In genomic region chr7:26147030-26147429, GRCh38 we compare ENCODE assay signal across 26 cellular contexts. TPM values are rescaled to one million over a fixed set of nuclear protein-coding genes. Genes with fewer than 3 reads are reported as not detected.
A peak's percentile ranks its signal among the peaks of the same experiment; 100 is the strongest.
DNase-seq lines count a peak whose midpoint lies in the region; ATAC-seq and TF ChIP-seq lines count a peak whose summit lies in the region.
"Had no signal": no experiment of that assay in that cellular context is flagged by ENCODE, and none has a peak within 500 bp of the region (broad histone marks: within the 10 kb centered on the region; RNA-seq: fewer than 3 reads in every experiment).

No MANE protein-coding gene starts in this region.

- DNase-seq in DMS53 treated with DMSO at 0.1 percent for 48 hours (lab: John Stamatoyannopoulos, UW; ENCODE audit: unreplicated experiment), result peak; percentile 47
- peak; percentile 55 for DNase-seq in M059J (ENCODE audit: low read depth)
- DNase-seq in adipocyte (ENCODE audit: low read depth), result peak; percentile 41
- DNase-seq in lung (ENCODE audit: low spot score), result peak; percentile 71
- DNase-seq in GM10266 (ENCODE audit: extremely low spot score), result no peak
- DNase-seq in cerebellar cortex (ENCODE audit: low spot score), result no peak
- DNase-seq in NCI-H69 (lab: John Stamatoyannopoulos, UW), result no peak
- DNase-seq: activated CD4-positive, alpha-beta T cell treated with anti-CD3 and anti-CD28 coated beads, Interleukin-2, amount 10 ng/mL, durations not matched to agents 7 days and 5 days; activated CD8-positive, alpha-beta memory T cell treated with anti-CD3 and anti-CD28 coated beads, Interleukin-2, amount 10 ng/mL, durations not matched to agents 7 days and 5 days; activated naive CD4-positive, alpha-beta T cell treated with anti-CD3 and anti-CD28 coated beads, Interleukin-2, amount 10 ng/mL, durations not matched to agents 7 days and 5 days; activated T-cell treated with anti-CD3 and anti-CD28 coated beads, Interleukin-2, amount 50 U/mL, for 72 hours; anterior cingulate cortex; CD4-positive, alpha-beta T cell; central memory CD4-positive, alpha-beta T cell; dermis blood vessel endothelial cell; foreskin keratinocyte; IMR-90; left ventricle myocardium superior; NCI-H2171; NCI-H748 treated with DMSO at 0.1 percent for 48 hours; pancreas; right lobe of liver; stimulated activated naive CD8-positive, alpha-beta T cell treated with anti-CD3 and anti-CD28 coated beads, Interleukin-15, Interleukin-2, amounts not matched to agents 100 U/mL and 50 U/mL, for 24 hours had no signal

- no peak overlapping the region for H3K9ac ChIP-seq in adipocyte (ENCODE audit: low read length)

- ATAC-seq in lung (ENCODE audit: insufficient read depth, low FRiP score), result peak; percentile 42
- ATAC-seq: activated CD8-positive, alpha-beta memory T cell treated with anti-CD3 and anti-CD28 coated beads, Interleukin-2, amount 10 ng/mL, durations not matched to agents 7 days and 5 days; activated T-cell treated with anti-CD3 and anti-CD28 coated beads, Interleukin-2, amount 50 U/mL, for 72 hours; foreskin keratinocyte; GM23338; left ventricle myocardium superior; pancreas; right lobe of liver; SK-N-SH treated with all-trans-retinoic acid at 6 μM for 48 hours; stimulated activated naive CD8-positive, alpha-beta T cell treated with anti-CD3 and anti-CD28 coated beads, Interleukin-15, Interleukin-2, amounts not matched to agents 100 U/mL and 50 U/mL, for 24 hours had no signal

- TF ChIP-seq CTCF in lung (IDR thresholded peaks at IDR 0.05; ENCODE audit: control extremely low read depth, extremely low read depth) (no peak), GM10266 (IDR thresholded peaks at IDR 0.05; ENCODE audit: control insufficient read depth, insufficient read depth, low read depth, missing control alignments) (no peak)

- no peaks in the 10 kb centered on the region for H3K9me3 ChIP-seq in adipocyte (ENCODE audit: control insufficient read depth, low read length)
- H3K9me3 ChIP-seq in lung (ENCODE audit: control insufficient read depth in 2 of 2, insufficient read depth in 1 of 2, low read length in 1 of 2), result no peaks in the 10 kb centered on the region
- H3K9me3 ChIP-seq: pancreas, right lobe of liver had no signal

- H3K27me3 ChIP-seq in adipocyte (replicated peaks; ENCODE audit: control insufficient read depth, insufficient read depth, low read length), result peaks cover 15% of the 10 kb centered on the region
- no peaks in the 10 kb centered on the region for H3K27me3 ChIP-seq in lung (ENCODE audit: control insufficient read depth, insufficient read depth)
- H3K27me3 ChIP-seq: foreskin keratinocyte, pancreas, right lobe of liver had no signal

- H3K36me3 ChIP-seq in adipocyte (ENCODE audit: control insufficient read depth, insufficient read depth, low read length, severe bottlenecking) (no peaks in the 10 kb centered on the region), lung (ENCODE audit: control insufficient read depth in 2 of 2, insufficient read depth in 2 of 2, low read length in 2 of 2) (no peaks in the 10 kb centered on the region)
- H3K36me3 ChIP-seq: pancreas, right lobe of liver had no signal

- no peak overlapping the region for H3K27ac ChIP-seq in lung (ENCODE audit: low read depth in 1 of 2, low read length in 1 of 2)
- H3K27ac ChIP-seq: foreskin keratinocyte, pancreas, right lobe of liver, VCaP had no signal

- 87 to 100% methylated on average over 1 of the region's 1 CpG for WGBS in lung, 2 donors

- H3K4me1 ChIP-seq in adipocyte (ENCODE audit: control insufficient read depth, insufficient read depth, low read length) (peaks cover 14% of the 10 kb centered on the region), lung (ENCODE audit: control insufficient read depth in 2 of 2, insufficient read depth in 2 of 2, low read length in 2 of 2) (peaks cover 0 to 9% of the 10 kb centered on the region in 2 donors)
- H3K4me1 ChIP-seq: foreskin keratinocyte, pancreas, right lobe of liver had no signal

- H3K4me3 ChIP-seq in adipocyte (ENCODE audit: low read length), result no peak overlapping the region
- no peak overlapping the region for H3K4me3 ChIP-seq in lung
- H3K4me3 ChIP-seq: GM23338, pancreas, right lobe of liver had no signal

RNA-seq across cellular contexts. Expression of gene NFE2L3, which starts 5.0 kb away (rescaled TPM):
- 38.2 and 51.3 TPM in 2 replicates for total RNA-seq in M059J (2014; rRNA removed; shearing (Covaris generic))
- total RNA-seq in lung, result 1 to 10 TPM; 4.9 to 6.5 TPM
- polyA plus RNA-seq in lung, result 1 to 10 TPM; 3.6 to 5.3 TPM

RNA-seq across cellular contexts. Expression of gene HNRNPA2B1, which starts 53.5 kb away (rescaled TPM):
- total RNA-seq in M059J (2014; rRNA removed; shearing (Covaris generic)), result 183 and 328 TPM in 2 replicates
- total RNA-seq in lung, result 100 to 1,000 TPM; 363 to 424 TPM
- 100 to 1,000 TPM; 540 to 572 TPM for polyA plus RNA-seq in lung

RNA-seq across cellular contexts. Expression of gene CBX3, which starts 54.5 kb away (rescaled TPM):
- 224 and 268 TPM in 2 replicates for total RNA-seq in M059J (2014; rRNA removed; shearing (Covaris generic))
- total RNA-seq in lung, result 100 to 1,000 TPM in 1 of 2 donors, 10 to 100 TPM in 1; 77.7 to 136 TPM
- polyA plus RNA-seq in lung, result 10 to 100 TPM; 94.4 to 95.4 TPM

Comparison
In these comparisons a context has a peak if more than half of its experiments do, and no peak if none do; other contexts are left out.
1. DNase-seq: peak in DMS53 treated with DMSO at 0.1 percent for 48 hours (single experiment), M059J (single experiment), adipocyte (single experiment) and lung (single experiment); none in GM10266 (single experiment), cerebellar cortex (single experiment) and NCI-H69 (single experiment).